29 cellular contexts compared by ENCODE assay signal in genomic region chr5:80714570-80715298, GRCh38.
"Had no signal": no experiment of that assay in that cellular context is flagged by ENCODE, and none has a peak within 500 bp of the region (broad histone marks: within the 10 kb centered on the region; RNA-seq: fewer than 3 reads in every experiment).

No MANE protein-coding gene starts in this region.

- H3K27ac Mint-ChIP-seq: activated B cell treated with CpG ODN at 0.5 μM for 24 hours; activated naive CD8-positive, alpha-beta T cell; activated T-helper 2 cell treated with anti-CD3 and anti-CD28 coated beads, Interferon-gamma antibody, Interleukin-2, Interleukin-4, amounts not matched to agents 10 μg/mL and 5 μg/mL and 100 μg/mL, durations not matched to agents 14 hours and 24 hours and 36 hours; effector memory CD8-positive, alpha-beta T cell; stimulated activated memory B cell treated with anti-CD40 and anti-IgM and Interleukin-4, amounts not matched to agents 10 μg/mL and 1 μg/mL and 100 μg/mL, for 72 hours; T-helper 1 cell treated with Interleukin-12 subunit alpha and Interleukin-12 subunit beta and Interleukin-4 antibody, amounts not matched to agents 30 μg/mL and 1 μg/mL, for 36 hours had no signal

- H3K4me1 ChIP-seq: adrenal gland, ascending aorta, heart left ventricle, left ventricle myocardium inferior, parathyroid adenoma, stomach, suprapubic skin, tibial nerve had no signal

- FAIRE-seq: colon, islet of Langerhans had no signal

- H3K4me1 Mint-ChIP-seq: activated B cell treated with CpG ODN at 0.5 μM for 24 hours, nephron progenitor cell had no signal

- H3K36me3 ChIP-seq: adrenal gland had no signal

- H3K9ac ChIP-seq: parathyroid adenoma had no signal

- H3K9me3 ChIP-seq: adrenal gland, ascending aorta, suprapubic skin had no signal

- DNase-seq: activated B cell treated with CpG ODN at 0.5 μM for 24 hours; activated CD4-positive, alpha-beta T cell treated with anti-CD3 and anti-CD28 coated beads for 4 hours; activated CD4-positive, alpha-beta T cell treated with anti-CD3 and anti-CD28 coated beads, Interleukin-2, amount 50 U/mL, for 48 hours; activated CD8-positive, alpha-beta memory T cell treated with anti-CD3 and anti-CD28 coated beads, Interleukin-2, amount 50 U/mL, for 48 hours; activated naive CD4-positive, alpha-beta T cell; activated T-cell treated with anti-CD3 and anti-CD28 coated beads, Interleukin-2, amount 50 U/mL, for 4 hours; adrenal gland; effector memory CD8-positive, alpha-beta T cell; heart left ventricle; left ventricle myocardium inferior; mammary epithelial cell; midbrain; nephron progenitor cell; right cardiac atrium; stimulated activated CD4-positive, alpha-beta T cell treated with anti-CD3 and anti-CD28 coated beads, Interleukin-15, amount 100 ng/mL, for 24 hours; stomach; T1000 had no signal

- H3K4me3 ChIP-seq: adrenal gland, ascending aorta, heart left ventricle, left ventricle myocardium inferior, skin epidermis, stomach, suprapubic skin, tibial nerve had no signal

- H3K27me3 ChIP-seq: adrenal gland, ascending aorta, heart left ventricle, stomach, suprapubic skin, tibial nerve had no signal

- H2AFZ ChIP-seq: parathyroid adenoma had no signal

- H3K9me3 Mint-ChIP-seq: central memory CD8-positive, alpha-beta T cell; effector memory CD8-positive, alpha-beta T cell; stimulated activated memory B cell treated with anti-CD40 and anti-IgM and Interleukin-4, amounts not matched to agents 10 μg/mL and 1 μg/mL and 100 μg/mL, for 72 hours had no signal

- H3K4me3 Mint-ChIP-seq: activated B cell treated with CpG ODN at 0.5 μM for 24 hours; activated naive CD8-positive, alpha-beta T cell; activated T-cell treated with anti-CD3 and anti-CD28 coated beads, Interleukin-2, amount 50 U/mL, for 4 hours; central memory CD8-positive, alpha-beta T cell; nephron progenitor cell; stimulated activated memory B cell treated with anti-CD40 and anti-IgM and Interleukin-4, amounts not matched to agents 10 μg/mL and 1 μg/mL and 100 μg/mL, for 72 hours; T-helper 1 cell treated with Interleukin-12 subunit alpha and Interleukin-12 subunit beta and Interleukin-4 antibody, amounts not matched to agents 30 μg/mL and 1 μg/mL, for 36 hours had no signal

- H3K27me3 Mint-ChIP-seq: activated B cell treated with CpG ODN at 0.5 μM for 24 hours; activated naive CD8-positive, alpha-beta T cell; central memory CD8-positive, alpha-beta T cell; effector memory CD8-positive, alpha-beta T cell; stimulated activated memory B cell treated with anti-CD40 and anti-IgM and Interleukin-4, amounts not matched to agents 10 μg/mL and 1 μg/mL and 100 μg/mL, for 72 hours had no signal

- H3K27ac ChIP-seq: adrenal gland, ascending aorta, heart left ventricle, left ventricle myocardium inferior, parathyroid adenoma, skin epidermis, stomach, suprapubic skin, tibial nerve had no signal

- ATAC-seq: activated T-cell treated with anti-CD3 and anti-CD28 coated beads, Interleukin-2, amount 50 U/mL, for 4 hours; effector memory CD8-positive, alpha-beta T cell; heart left ventricle; right cardiac atrium; stimulated activated memory B cell treated with anti-CD40 and anti-IgM and Interleukin-4, amounts not matched to agents 10 μg/mL and 1 μg/mL and 100 μg/mL, for 72 hours had no signal
